8 cellular contexts compared by ENCODE assay signal in genomic region chr10:123007558-123008378, GRCh38. TPM values are rescaled to one million over a fixed set of nuclear protein-coding genes. Genes with fewer than 3 reads are reported as not detected.
A peak's percentile ranks its signal among the peaks of the same experiment; 100 is the strongest.
DNase-seq lines count a peak whose midpoint lies in the region; ATAC-seq, FAIRE-seq and TF ChIP-seq lines count a peak whose summit lies in the region.

No MANE protein-coding gene starts in this region.

- peaks cover 55% of the 10 kb centered on the region for H3K79me2 ChIP-seq in KMS-11 (ENCODE audit: insufficient read depth, low read depth)

- peak overlapping the region; percentile 91 for H3K27ac Mint-ChIP-seq in Calu3 (ENCODE audit: unreplicated experiment)

- CTCF ChIA-PET in Calu3 (lab: Charles Lee): interaction anchor here (1.4 kb wide), 1 partner anchor 9 kb away, joined by 3 read pairs; no protein-coding TSS in a partner anchor

- BruUV-seq in Calu3 (replicated peaks; lab: Mats Ljungman, UMichigan): TSS peak; percentile 29

- peak overlapping the region; percentile 89 for H3K4me2 ChIP-seq in KMS-11

- intact Hi-C loops in Calu3 (cut with micrococcal nuclease; ENCODE audit: unreplicated experiment): no loop called here
- intact Hi-C loops in breast epithelium (cut with DNase I; ENCODE audit: low total_unique reads): no loop called here

- H3K4me1 ChIP-seq in KMS-11 (ENCODE audit: low read depth, poor library complexity, severe bottlenecking): peaks cover 10% of the 10 kb centered on the region
- H3K4me1 ChIP-seq in breast epithelium: peaks cover 0 to 26% of the 10 kb centered on the region in 2 donors

- H4K20me1 ChIP-seq in KMS-11 (ENCODE audit: insufficient read depth): no peaks in the 10 kb centered on the region

- H3K27ac ChIP-seq in KMS-11: peak overlapping the region; percentile 84
- H3K27ac ChIP-seq in breast epithelium: peak overlapping the region; percentile 95 to 97

- H3K36me3 ChIP-seq in KMS-11 (ENCODE audit: insufficient read depth) (no peaks in the 10 kb centered on the region), breast epithelium (no peaks in the 10 kb centered on the region)

- no peak for TF ChIP-seq CTCF in Calu3 (IDR thresholded peaks at IDR 0.05; ENCODE audit: unreplicated experiment)
- no peak for TF ChIP-seq CTCF in KMS-11 (conservative IDR thresholded peaks at IDR 0.05; ENCODE audit: low read depth, low read length)
- TF ChIP-seq CTCF in breast epithelium (IDR thresholded peaks at IDR 0.05): peak in 1 of 3 donors; percentile 13

- no peaks in the 10 kb centered on the region for H3K9me3 ChIP-seq in breast epithelium

- peak; percentile 55 for FAIRE-seq in islet of Langerhans (lab: Jason Lieb, UNC)

- peak overlapping the region; percentile 6 for H3K4me3 ChIP-seq in KMS-11 (IDR thresholded peaks at IDR 0.05; ENCODE audit: insufficient read depth, low read depth, low read length)
- H3K4me3 ChIP-seq in breast epithelium: peak overlapping the region; percentile 87 to 99 (median 90)

- H3K9ac ChIP-seq in KMS-11: peak overlapping the region; percentile 96

- H2AFZ ChIP-seq in KMS-11 (ENCODE audit: low read depth): peak overlapping the region; percentile 94

- ATAC-seq in GM21526 (IDR thresholded peaks at IDR 0.05; ENCODE audit: low FRiP score, unreplicated experiment) (peak; percentile 36), GM21576 (IDR thresholded peaks at IDR 0.05; ENCODE audit: unreplicated experiment) (no peak)

- H3K4me1 Mint-ChIP-seq in Calu3 (ENCODE audit: low read depth, unreplicated experiment): no peaks in the 10 kb centered on the region

- peak overlapping the region; percentile 91 for H3K4me3 Mint-ChIP-seq in Calu3 (ENCODE audit: low read depth, unreplicated experiment)

- H3K27me3 ChIP-seq in KMS-11 (ENCODE audit: insufficient read depth, low read depth) (no peaks in the 10 kb centered on the region), breast epithelium (no peaks in the 10 kb centered on the region)

- no peak for TF ChIP-seq POLR2A in breast epithelium (IDR thresholded peaks at IDR 0.05)

- H3K9me3 Mint-ChIP-seq in Calu3 (ENCODE audit: low read depth, unreplicated experiment): no peaks in the 10 kb centered on the region

- no peaks in the 10 kb centered on the region for H3K27me3 Mint-ChIP-seq in Calu3 (ENCODE audit: unreplicated experiment)

- DNase-seq in Calu3 (peak; percentile 4), T-helper 2 cell (peak in 3 of 5 experiments; percentile 34 to 77 (median 38)), breast epithelium (ENCODE audit: low spot score in 2 of 2) (no peak)
- peak in 2 of 3 donors; percentile 9 to 23 for DNase-seq in stimulated activated CD4-positive, alpha-beta T cell treated with anti-CD3 and anti-CD28 coated beads, Interleukin-12 subunit alpha, Interleukin-12 subunit beta, amount 100 ng/mL, for 48 hours (ENCODE audit: low read depth in 2 of 3, low spot score in 1 of 3)

- H3K36me3 Mint-ChIP-seq in Calu3 (ENCODE audit: insufficient read depth, unreplicated experiment): peaks cover 26% of the 10 kb centered on the region

RNA-seq across cellular contexts. Expression of gene IKZF5, which starts 0.8 kb away (rescaled TPM):
- 5.8 and 9.2 TPM in 2 replicates for total RNA-seq in Calu3 (2022)
- 10 to 100 TPM; 10.5 to 17.7 (median 13.3) TPM for total RNA-seq in breast epithelium

RNA-seq across cellular contexts. Expression of gene ACADSB, which starts 1.0 kb away (rescaled TPM):
- 8.7 and 11.3 TPM in 2 replicates for total RNA-seq in Calu3 (2022)
- total RNA-seq in breast epithelium: 10 to 100 TPM; 22.6 to 32.4 (median 31.8) TPM

RNA-seq across cellular contexts. Expression of gene PSTK, which starts 27.6 kb away (rescaled TPM):
- total RNA-seq in Calu3 (2022): 1.2 and 3.3 TPM in 2 replicates
- 1 to 10 TPM; 3.6 to 6.4 (median 3.7) TPM for total RNA-seq in breast epithelium

RNA-seq across cellular contexts. Expression of gene C10orf88, which starts 53.7 kb away (rescaled TPM):
- total RNA-seq in Calu3 (2022): 7.8 and 8.3 TPM in 2 replicates
- total RNA-seq in breast epithelium: 1 to 10 TPM; 4.5 to 8.0 (median 7.5) TPM

Comparison
In these comparisons a context has a peak if more than half of its experiments do, and no peak if none do; other contexts are left out.
1. DNase-seq: peak in Calu3 (single experiment), T-helper 2 cell (3 of 5) and stimulated activated CD4-positive, alpha-beta T cell treated with anti-CD3 and anti-CD28 coated beads, Interleukin-12 subunit alpha, Interleukin-12 subunit beta, amount 100 ng/mL, for 48 hours (2 of 3); none in breast epithelium (0 of 2).